1 cellular context compared by ENCODE assay signal in the genomic region with DNA sequence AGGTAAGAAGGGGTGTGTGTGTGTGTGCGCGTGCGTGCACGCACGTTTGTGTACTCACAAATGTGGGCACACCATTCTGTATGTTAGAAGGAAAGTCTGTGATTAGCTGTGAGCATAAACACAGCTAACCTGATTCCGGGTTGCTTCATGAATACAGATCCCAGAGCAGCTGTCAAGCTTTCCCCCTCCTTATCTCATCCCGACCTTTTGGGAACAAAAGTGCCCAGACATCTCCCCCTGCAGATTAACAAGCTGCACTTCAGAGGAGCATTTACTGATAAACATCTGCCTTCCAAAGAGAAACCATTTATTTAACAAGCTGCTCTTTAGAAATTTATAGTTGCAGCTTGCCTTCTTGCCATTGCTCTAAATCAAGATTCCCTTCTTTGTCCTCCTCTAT.
TF ChIP-seq lines count a peak whose summit lies in the region.

No MANE protein-coding gene starts in this region.

TF ChIP-seq in K562, 482 proteins besides CTCF, POLR2A, EP300 and RAD21 (continued from another document and continues in another):
- TF ChIP-seq, protein P1, sequence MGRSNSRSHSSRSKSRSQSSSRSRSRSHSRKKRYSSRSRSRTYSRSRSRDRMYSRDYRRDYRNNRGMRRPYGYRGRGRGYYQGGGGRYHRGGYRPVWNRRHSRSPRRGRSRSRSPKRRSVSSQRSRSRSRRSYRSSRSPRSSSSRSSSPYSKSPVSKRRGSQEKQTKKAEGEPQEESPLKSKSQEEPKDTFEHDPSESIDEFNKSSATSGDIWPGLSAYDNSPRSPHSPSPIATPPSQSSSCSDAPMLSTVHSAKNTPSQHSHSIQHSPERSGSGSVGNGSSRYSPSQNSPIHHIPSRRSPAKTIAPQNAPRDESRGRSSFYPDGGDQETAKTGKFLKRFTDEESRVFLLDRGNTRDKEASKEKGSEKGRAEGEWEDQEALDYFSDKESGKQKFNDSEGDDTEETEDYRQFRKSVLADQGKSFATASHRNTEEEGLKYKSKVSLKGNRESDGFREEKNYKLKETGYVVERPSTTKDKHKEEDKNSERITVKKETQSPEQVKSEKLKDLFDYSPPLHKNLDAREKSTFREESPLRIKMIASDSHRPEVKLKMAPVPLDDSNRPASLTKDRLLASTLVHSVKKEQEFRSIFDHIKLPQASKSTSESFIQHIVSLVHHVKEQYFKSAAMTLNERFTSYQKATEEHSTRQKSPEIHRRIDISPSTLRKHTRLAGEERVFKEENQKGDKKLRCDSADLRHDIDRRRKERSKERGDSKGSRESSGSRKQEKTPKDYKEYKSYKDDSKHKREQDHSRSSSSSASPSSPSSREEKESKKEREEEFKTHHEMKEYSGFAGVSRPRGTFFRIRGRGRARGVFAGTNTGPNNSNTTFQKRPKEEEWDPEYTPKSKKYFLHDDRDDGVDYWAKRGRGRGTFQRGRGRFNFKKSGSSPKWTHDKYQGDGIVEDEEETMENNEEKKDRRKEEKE (IDR thresholded peaks at IDR 0.05; ENCODE audit: borderline replicate concordance in 1 of 2, control insufficient read depth in 1 of 2, low read depth in 2 of 2, low read length in 1 of 2): no peak
- no peak for TF ChIP-seq PHB (CRISPR knock-in tag; IDR thresholded peaks at IDR 0.05)
- peak; percentile 78 for TF ChIP-seq CBFA2T3 (IDR thresholded peaks at IDR 0.05)
- TF ChIP-seq, protein P2, sequence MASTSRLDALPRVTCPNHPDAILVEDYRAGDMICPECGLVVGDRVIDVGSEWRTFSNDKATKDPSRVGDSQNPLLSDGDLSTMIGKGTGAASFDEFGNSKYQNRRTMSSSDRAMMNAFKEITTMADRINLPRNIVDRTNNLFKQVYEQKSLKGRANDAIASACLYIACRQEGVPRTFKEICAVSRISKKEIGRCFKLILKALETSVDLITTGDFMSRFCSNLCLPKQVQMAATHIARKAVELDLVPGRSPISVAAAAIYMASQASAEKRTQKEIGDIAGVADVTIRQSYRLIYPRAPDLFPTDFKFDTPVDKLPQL (IDR thresholded peaks at IDR 0.05; ENCODE audit: extremely low read depth, insufficient read length): no peak
- peak; percentile 58; the same call in 1 of the 2 replicates for TF ChIP-seq SMARCA4 (IDR thresholded peaks at IDR 0.05)
- TF ChIP-seq SIN3A (IDR thresholded peaks at IDR 0.05; ENCODE audit: borderline replicate concordance in 2 of 2, control insufficient read depth in 1 of 2, low read depth in 2 of 2, low read length in 2 of 2): no peak
- no peak for TF ChIP-seq RNF2 (IDR thresholded peaks at IDR 0.05)
- TF ChIP-seq, protein P3, sequence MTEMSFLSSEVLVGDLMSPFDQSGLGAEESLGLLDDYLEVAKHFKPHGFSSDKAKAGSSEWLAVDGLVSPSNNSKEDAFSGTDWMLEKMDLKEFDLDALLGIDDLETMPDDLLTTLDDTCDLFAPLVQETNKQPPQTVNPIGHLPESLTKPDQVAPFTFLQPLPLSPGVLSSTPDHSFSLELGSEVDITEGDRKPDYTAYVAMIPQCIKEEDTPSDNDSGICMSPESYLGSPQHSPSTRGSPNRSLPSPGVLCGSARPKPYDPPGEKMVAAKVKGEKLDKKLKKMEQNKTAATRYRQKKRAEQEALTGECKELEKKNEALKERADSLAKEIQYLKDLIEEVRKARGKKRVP (CRISPR knock-in tag; IDR thresholded peaks at IDR 0.05): peak; percentile 7; the same call in 1 of the 2 replicates
- TF ChIP-seq CREBBP (IDR thresholded peaks at IDR 0.05; ENCODE audit: low read depth, low read length): no peak
- no peak for TF ChIP-seq SAFB2 (IDR thresholded peaks at IDR 0.05; ENCODE audit: borderline replicate concordance, low read depth, low read length, severe bottlenecking)
- TF ChIP-seq, protein P4, sequence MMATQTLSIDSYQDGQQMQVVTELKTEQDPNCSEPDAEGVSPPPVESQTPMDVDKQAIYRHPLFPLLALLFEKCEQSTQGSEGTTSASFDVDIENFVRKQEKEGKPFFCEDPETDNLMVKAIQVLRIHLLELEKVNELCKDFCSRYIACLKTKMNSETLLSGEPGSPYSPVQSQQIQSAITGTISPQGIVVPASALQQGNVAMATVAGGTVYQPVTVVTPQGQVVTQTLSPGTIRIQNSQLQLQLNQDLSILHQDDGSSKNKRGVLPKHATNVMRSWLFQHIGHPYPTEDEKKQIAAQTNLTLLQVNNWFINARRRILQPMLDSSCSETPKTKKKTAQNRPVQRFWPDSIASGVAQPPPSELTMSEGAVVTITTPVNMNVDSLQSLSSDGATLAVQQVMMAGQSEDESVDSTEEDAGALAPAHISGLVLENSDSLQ (IDR thresholded peaks at IDR 0.05): peak; percentile 39; the same call in 1 of the 2 replicates
- no peak for TF ChIP-seq RBM15 (IDR thresholded peaks at IDR 0.05; ENCODE audit: insufficient read depth, low read length)
- TF ChIP-seq, protein P5, sequence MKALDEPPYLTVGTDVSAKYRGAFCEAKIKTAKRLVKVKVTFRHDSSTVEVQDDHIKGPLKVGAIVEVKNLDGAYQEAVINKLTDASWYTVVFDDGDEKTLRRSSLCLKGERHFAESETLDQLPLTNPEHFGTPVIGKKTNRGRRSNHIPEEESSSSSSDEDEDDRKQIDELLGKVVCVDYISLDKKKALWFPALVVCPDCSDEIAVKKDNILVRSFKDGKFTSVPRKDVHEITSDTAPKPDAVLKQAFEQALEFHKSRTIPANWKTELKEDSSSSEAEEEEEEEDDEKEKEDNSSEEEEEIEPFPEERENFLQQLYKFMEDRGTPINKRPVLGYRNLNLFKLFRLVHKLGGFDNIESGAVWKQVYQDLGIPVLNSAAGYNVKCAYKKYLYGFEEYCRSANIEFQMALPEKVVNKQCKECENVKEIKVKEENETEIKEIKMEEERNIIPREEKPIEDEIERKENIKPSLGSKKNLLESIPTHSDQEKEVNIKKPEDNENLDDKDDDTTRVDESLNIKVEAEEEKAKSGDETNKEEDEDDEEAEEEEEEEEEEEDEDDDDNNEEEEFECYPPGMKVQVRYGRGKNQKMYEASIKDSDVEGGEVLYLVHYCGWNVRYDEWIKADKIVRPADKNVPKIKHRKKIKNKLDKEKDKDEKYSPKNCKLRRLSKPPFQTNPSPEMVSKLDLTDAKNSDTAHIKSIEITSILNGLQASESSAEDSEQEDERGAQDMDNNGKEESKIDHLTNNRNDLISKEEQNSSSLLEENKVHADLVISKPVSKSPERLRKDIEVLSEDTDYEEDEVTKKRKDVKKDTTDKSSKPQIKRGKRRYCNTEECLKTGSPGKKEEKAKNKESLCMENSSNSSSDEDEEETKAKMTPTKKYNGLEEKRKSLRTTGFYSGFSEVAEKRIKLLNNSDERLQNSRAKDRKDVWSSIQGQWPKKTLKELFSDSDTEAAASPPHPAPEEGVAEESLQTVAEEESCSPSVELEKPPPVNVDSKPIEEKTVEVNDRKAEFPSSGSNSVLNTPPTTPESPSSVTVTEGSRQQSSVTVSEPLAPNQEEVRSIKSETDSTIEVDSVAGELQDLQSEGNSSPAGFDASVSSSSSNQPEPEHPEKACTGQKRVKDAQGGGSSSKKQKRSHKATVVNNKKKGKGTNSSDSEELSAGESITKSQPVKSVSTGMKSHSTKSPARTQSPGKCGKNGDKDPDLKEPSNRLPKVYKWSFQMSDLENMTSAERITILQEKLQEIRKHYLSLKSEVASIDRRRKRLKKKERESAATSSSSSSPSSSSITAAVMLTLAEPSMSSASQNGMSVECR (CRISPR knock-in tag; IDR thresholded peaks at IDR 0.05): no peak
- no peak for TF ChIP-seq CBFB (CRISPR knock-in tag; IDR thresholded peaks at IDR 0.05)
- TF ChIP-seq HEY1 (CRISPR knock-in tag; IDR thresholded peaks at IDR 0.05; ENCODE audit: borderline replicate concordance): peak; percentile 33; the same call in 1 of the 2 replicates
- TF ChIP-seq, protein P6, sequence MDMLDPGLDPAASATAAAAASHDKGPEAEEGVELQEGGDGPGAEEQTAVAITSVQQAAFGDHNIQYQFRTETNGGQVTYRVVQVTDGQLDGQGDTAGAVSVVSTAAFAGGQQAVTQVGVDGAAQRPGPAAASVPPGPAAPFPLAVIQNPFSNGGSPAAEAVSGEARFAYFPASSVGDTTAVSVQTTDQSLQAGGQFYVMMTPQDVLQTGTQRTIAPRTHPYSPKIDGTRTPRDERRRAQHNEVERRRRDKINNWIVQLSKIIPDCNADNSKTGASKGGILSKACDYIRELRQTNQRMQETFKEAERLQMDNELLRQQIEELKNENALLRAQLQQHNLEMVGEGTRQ (CRISPR knock-in tag; IDR thresholded peaks at IDR 0.05): no peak
- TF ChIP-seq, protein P7, sequence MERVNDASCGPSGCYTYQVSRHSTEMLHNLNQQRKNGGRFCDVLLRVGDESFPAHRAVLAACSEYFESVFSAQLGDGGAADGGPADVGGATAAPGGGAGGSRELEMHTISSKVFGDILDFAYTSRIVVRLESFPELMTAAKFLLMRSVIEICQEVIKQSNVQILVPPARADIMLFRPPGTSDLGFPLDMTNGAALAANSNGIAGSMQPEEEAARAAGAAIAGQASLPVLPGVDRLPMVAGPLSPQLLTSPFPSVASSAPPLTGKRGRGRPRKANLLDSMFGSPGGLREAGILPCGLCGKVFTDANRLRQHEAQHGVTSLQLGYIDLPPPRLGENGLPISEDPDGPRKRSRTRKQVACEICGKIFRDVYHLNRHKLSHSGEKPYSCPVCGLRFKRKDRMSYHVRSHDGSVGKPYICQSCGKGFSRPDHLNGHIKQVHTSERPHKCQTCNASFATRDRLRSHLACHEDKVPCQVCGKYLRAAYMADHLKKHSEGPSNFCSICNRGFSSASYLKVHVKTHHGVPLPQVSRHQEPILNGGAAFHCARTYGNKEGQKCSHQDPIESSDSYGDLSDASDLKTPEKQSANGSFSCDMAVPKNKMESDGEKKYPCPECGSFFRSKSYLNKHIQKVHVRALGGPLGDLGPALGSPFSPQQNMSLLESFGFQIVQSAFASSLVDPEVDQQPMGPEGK (CRISPR knock-in tag; IDR thresholded peaks at IDR 0.05; ENCODE audit: borderline replicate concordance): no peak
- TF ChIP-seq ATF1 (CRISPR knock-in tag; IDR thresholded peaks at IDR 0.05): no peak
- no peak for TF ChIP-seq ATF1 (tag; IDR thresholded peaks at IDR 0.05)
- TF ChIP-seq GATA2 (CRISPR knock-in tag; IDR thresholded peaks at IDR 0.05): no peak
- 0 out of 4 replicates have a peak, but pooled peaks of 1 of the 2 experiments have one; percentile 14 for TF ChIP-seq KDM1A (IDR thresholded peaks at IDR 0.05)
- TF ChIP-seq ZC3H4 (CRISPR knock-in tag; IDR thresholded peaks at IDR 0.05; ENCODE audit: borderline replicate concordance): no peak
- TF ChIP-seq HDGF (IDR thresholded peaks at IDR 0.05): no peak
- TF ChIP-seq, protein P8, sequence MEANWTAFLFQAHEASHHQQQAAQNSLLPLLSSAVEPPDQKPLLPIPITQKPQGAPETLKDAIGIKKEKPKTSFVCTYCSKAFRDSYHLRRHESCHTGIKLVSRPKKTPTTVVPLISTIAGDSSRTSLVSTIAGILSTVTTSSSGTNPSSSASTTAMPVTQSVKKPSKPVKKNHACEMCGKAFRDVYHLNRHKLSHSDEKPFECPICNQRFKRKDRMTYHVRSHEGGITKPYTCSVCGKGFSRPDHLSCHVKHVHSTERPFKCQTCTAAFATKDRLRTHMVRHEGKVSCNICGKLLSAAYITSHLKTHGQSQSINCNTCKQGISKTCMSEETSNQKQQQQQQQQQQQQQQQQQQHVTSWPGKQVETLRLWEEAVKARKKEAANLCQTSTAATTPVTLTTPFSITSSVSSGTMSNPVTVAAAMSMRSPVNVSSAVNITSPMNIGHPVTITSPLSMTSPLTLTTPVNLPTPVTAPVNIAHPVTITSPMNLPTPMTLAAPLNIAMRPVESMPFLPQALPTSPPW (CRISPR knock-in tag; IDR thresholded peaks at IDR 0.05): peak; percentile 47; the same call in 1 of the 2 replicates
- no peak for TF ChIP-seq CBX1 (IDR thresholded peaks at IDR 0.05; ENCODE audit: low read depth)
- 0 out of 2 replicates have a peak, but pooled peaks have one; percentile 54 for TF ChIP-seq ZBTB17 (CRISPR knock-in tag; IDR thresholded peaks at IDR 0.05)
- TF ChIP-seq ZNF764 (CRISPR knock-in tag; IDR thresholded peaks at IDR 0.05; ENCODE audit: low read depth): no peak
- no peak for TF ChIP-seq TARDBP (IDR thresholded peaks at IDR 0.05)
- TF ChIP-seq HOXB6 (CRISPR knock-in tag; IDR thresholded peaks at IDR 0.05; ENCODE audit: borderline replicate concordance): no peak
- no peak for TF ChIP-seq ZNF282 (CRISPR knock-in tag; IDR thresholded peaks at IDR 0.05)
- no peak for TF ChIP-seq ZNF354B (CRISPR knock-in tag; IDR thresholded peaks at IDR 0.05)
- no peak for TF ChIP-seq CBX5 (IDR thresholded peaks at IDR 0.05; ENCODE audit: borderline replicate concordance, low read depth)
- no peak for TF ChIP-seq MYNN (IDR thresholded peaks at IDR 0.05)
- TF ChIP-seq MYNN (CRISPR knock-in tag; IDR thresholded peaks at IDR 0.05): no peak
- no peak for TF ChIP-seq GATAD2A (IDR thresholded peaks at IDR 0.05)
- TF ChIP-seq NR1H2 (CRISPR knock-in tag; IDR thresholded peaks at IDR 0.05): no peak
- no peak for TF ChIP-seq SETDB1 (IDR thresholded peaks at IDR 0.05; ENCODE audit: low read length)
- TF ChIP-seq ZNF165 (CRISPR knock-in tag; IDR thresholded peaks at IDR 0.05; ENCODE audit: borderline replicate concordance): no peak
- no peak for TF ChIP-seq ZNF253 (CRISPR knock-in tag; conservative IDR thresholded peaks at IDR 0.05)
- no peak for TF ChIP-seq MYBL2 (IDR thresholded peaks at IDR 0.05; ENCODE audit: low read depth)
- no peak for TF ChIP-seq MYBL2 (CRISPR knock-in tag; IDR thresholded peaks at IDR 0.05; ENCODE audit: borderline replicate concordance)
- peak; percentile 72 for TF ChIP-seq CBFA2T2 (conservative IDR thresholded peaks at IDR 0.05)
- TF ChIP-seq SMARCB1 (IDR thresholded peaks at IDR 0.05; ENCODE audit: insufficient read length, low read depth): no peak
- TF ChIP-seq, protein P9, sequence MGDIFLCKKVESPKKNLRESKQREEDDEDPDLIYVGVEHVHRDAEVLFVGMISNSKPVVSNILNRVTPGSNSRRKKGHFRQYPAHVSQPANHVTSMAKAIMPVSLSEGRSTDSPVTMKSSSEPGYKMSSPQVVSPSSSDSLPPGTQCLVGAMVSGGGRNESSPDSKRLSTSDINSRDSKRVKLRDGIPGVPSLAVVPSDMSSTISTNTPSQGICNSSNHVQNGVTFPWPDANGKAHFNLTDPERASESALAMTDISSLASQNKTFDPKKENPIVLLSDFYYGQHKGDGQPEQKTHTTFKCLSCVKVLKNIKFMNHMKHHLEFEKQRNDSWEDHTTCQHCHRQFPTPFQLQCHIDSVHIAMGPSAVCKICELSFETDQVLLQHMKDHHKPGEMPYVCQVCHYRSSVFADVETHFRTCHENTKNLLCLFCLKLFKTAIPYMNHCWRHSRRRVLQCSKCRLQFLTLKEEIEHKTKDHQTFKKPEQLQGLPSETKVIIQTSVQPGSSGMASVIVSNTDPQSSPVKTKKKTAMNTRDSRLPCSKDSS (IDR thresholded peaks at IDR 0.05; ENCODE audit: low read depth, partially characterized antibody): no peak
- no peak for TF ChIP-seq XRCC3 (IDR thresholded peaks at IDR 0.05)
- TF ChIP-seq FOXP1 (CRISPR knock-in tag; IDR thresholded peaks at IDR 0.05): no peak
- TF ChIP-seq STAT5B (CRISPR knock-in tag; IDR thresholded peaks at IDR 0.05): no peak
